ENCODE assay signal across 17 cellular contexts in the genomic region with DNA sequence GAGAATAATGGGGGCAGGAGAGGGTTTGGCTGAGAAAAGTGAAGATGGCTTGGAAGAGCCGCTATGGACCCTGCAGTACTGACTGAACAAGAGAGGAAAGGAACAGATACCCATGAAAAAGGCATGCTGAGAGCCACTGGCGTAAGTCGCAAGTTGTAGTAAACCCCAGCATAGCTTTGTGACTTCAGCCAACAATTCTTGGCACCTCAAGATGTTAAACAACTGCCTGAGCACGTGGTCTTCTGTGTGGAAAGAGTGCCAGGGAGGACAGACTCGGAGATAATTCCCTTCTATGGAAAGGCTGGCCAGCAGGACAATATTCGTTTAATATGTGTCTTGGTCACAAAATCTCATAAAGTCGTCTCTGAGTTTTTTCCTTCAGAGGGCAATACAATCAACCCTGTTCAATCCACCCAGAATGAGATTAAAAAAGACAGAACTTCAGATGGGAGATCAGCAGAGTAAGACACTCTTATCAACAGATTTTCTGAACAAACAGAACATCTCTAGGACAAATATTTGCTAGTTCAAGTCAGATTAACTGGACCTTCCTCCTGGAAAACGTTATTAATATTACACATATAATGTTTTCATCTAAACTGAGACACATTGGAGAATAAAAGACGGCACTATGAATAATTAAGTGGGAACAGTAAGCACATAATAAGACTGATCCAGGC. TPM values are rescaled to one million over a fixed set of nuclear protein-coding genes. Genes with fewer than 3 reads are reported as not detected.
DNase-seq lines count a peak whose midpoint lies in the region; ATAC-seq and TF ChIP-seq lines count a peak whose summit lies in the region.
"Had no signal": no experiment of that assay in that cellular context is flagged by ENCODE, and none has a peak within 500 bp of the region (broad histone marks: within the 10 kb centered on the region; RNA-seq: fewer than 3 reads in every experiment).

No MANE protein-coding gene starts in this region.

- DNase-seq in coronary artery (ENCODE audit: low spot score), result no peak
- DNase-seq in heart left ventricle, result peak in 3 of 5 donors; percentile 25 to 38 (median 34)
- peak; percentile 5 for DNase-seq in myocyte (ENCODE audit: low read depth)
- peak; percentile 49 to 72 for DNase-seq in tibial artery
- DNase-seq in putamen (ENCODE audit: low spot score), result no peak
- DNase-seq in activated effector memory CD4-positive, alpha-beta T cell treated with Interleukin-2 at 50 U/mL for 16 hours, result no peak
- DNase-seq in NCI-H524 treated with DMSO at 0.1 percent for 48 hours (lab: John Stamatoyannopoulos, UW), result no peak
- DNase-seq: CD8-positive, alpha-beta T cell; DMS53; endodermal cell; hippocampal formation; MM.1S; NCI-H1436 treated with DMSO at 0.1 percent for 48 hours; NCI-H82; SHP77 treated with DMSO at 0.1 percent for 48 hours; T-cell had no signal

- H3K9me3 ChIP-seq in heart left ventricle (no peaks in the 10 kb centered on the region), tibial artery (no peaks in the 10 kb centered on the region)

- H3K27me3 ChIP-seq in heart left ventricle (no peaks in the 10 kb centered on the region), tibial artery (no peaks in the 10 kb centered on the region)

- 50 to 60% (median 56%) methylated on average over 9 of the region's 9 CpGs for WGBS in heart left ventricle, 4 donors

- H3K4me1 ChIP-seq in heart left ventricle (peaks cover 0 to 15% (median 0%) of the 10 kb centered on the region in 12 donors), tibial artery (peaks cover 0 to 23% (median 6%) of the 10 kb centered on the region in 4 donors)

- peak overlapping the region; percentile 2 for H3K4me3 ChIP-seq in coronary artery
- H3K4me3 ChIP-seq in heart left ventricle, result no peak overlapping the region
- no peak overlapping the region for H3K4me3 ChIP-seq in tibial artery
- H3K4me3 ChIP-seq: GM23338 had no signal

- no peak for TF ChIP-seq POLR2A in heart left ventricle (IDR thresholded peaks at IDR 0.05)

- intact Hi-C loops in heart left ventricle (cut with DNase I) (loop anchor here in 3 of 10 donors (5.0 to 10.0 kb wide), 3 partner anchors 142 to 365 kb away; no protein-coding TSS in a partner anchor), tibial artery (cut with DNase I; ENCODE audit: low total_unique reads) (loop anchor here (10.0 kb wide), 1 partner anchor 145 kb away; no protein-coding TSS in a partner anchor)

- H3K36me3 ChIP-seq in heart left ventricle (no peaks in the 10 kb centered on the region), tibial artery (no peaks in the 10 kb centered on the region)

- TF ChIP-seq CTCF in coronary artery (IDR thresholded peaks at IDR 0.05) (no peak), heart left ventricle (IDR thresholded peaks at IDR 0.05) (no peak), tibial artery (IDR thresholded peaks at IDR 0.05) (no peak)

- H3K27ac ChIP-seq in coronary artery (no peak overlapping the region), heart left ventricle (peak overlapping the region in 6 of 12 donors; percentile 11 to 84 (median 32)), tibial artery (peak overlapping the region in 1 of 2 donors; percentile 33)

- peak; percentile 56 to 84 (median 82) for ATAC-seq in heart left ventricle
- ATAC-seq: CD8-positive, alpha-beta T cell; GM23338; T-cell had no signal

RNA-seq across cellular contexts. Expression of a gene that starts 49.2 kb away (rescaled TPM):
- total RNA-seq in heart left ventricle (10 to 100 TPM in 3 of 9 donors, 1 to 10 TPM in 6; 3.4 to 22.5 (median 8.5) TPM), myocyte (4.7 and 5.0 TPM in 2 replicates)
- polyA plus RNA-seq in heart left ventricle, result 1 to 10 TPM in 1 of 2 donors, under 1 TPM in 1; 0.72 to 3.1 TPM
- 1.7 TPM for polyA plus RNA-seq in myocyte (2012)

Comparison
In these comparisons a context has a peak if more than half of its experiments do, and no peak if none do; other contexts are left out.
1. DNase-seq: peak in heart left ventricle (3 of 5), myocyte (single experiment) and tibial artery (2 of 2); none in coronary artery (single experiment), putamen (single experiment), activated effector memory CD4-positive, alpha-beta T cell treated with Interleukin-2 at 50 U/mL for 16 hours (single experiment) and NCI-H524 treated with DMSO at 0.1 percent for 48 hours (single experiment).